ENCODE assay signal across 29 cellular contexts in the genomic region with DNA sequence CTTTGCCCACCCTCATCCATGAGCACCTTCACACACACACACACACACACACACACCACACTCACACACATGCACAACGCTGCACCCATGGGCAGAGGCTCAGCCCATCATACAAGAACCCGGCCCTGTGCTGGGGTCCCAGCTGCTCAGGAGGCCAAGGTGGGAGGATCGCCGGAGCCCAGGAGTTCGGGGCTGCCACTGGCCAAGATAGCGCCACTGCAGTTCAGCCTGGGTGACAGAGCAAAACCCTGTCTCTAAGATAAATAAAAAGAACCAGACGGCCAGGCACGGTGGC. TPM values are rescaled to one million over a fixed set of nuclear protein-coding genes. Genes with fewer than 3 reads are reported as not detected.
"Had no signal": no experiment of that assay in that cellular context is flagged by ENCODE, and none has a peak within 500 bp of the region (broad histone marks: within the 10 kb centered on the region; RNA-seq: fewer than 3 reads in every experiment).

No MANE protein-coding gene starts in this region.

- H3K36me3 ChIP-seq: heart right ventricle, pancreas, stomach, thyroid gland, transverse colon, upper lobe of left lung, vagina had no signal

- ATAC-seq: heart right ventricle; left cardiac atrium; left lobe of liver; natural killer cell; pancreas; psoas muscle; sciatic nerve; stimulated activated naive B cell treated with anti-CD40 and anti-IgM and Interleukin-4, amounts not matched to agents 10 μg/mL and 1 μg/mL and 100 μg/mL, for 72 hours; stimulated activated naive CD8-positive, alpha-beta T cell treated with anti-CD3 and anti-CD28 coated beads, Interleukin-15, Interleukin-2, amounts not matched to agents 100 U/mL and 50 U/mL, for 24 hours had no signal

- H3K4me2 ChIP-seq: hepatocyte had no signal

- H3K27ac ChIP-seq: heart right ventricle, hepatocyte, pancreas, psoas muscle, skin epidermis, stomach, testis, transverse colon, upper lobe of left lung, vagina had no signal

- FAIRE-seq: keratinocyte, pancreas had no signal

- H3K4me3 ChIP-seq: heart right ventricle, hepatocyte, lung, pancreas, psoas muscle, skin epidermis, stomach, testis, thyroid gland, transverse colon, upper lobe of left lung, vagina had no signal

- H3K4me1 ChIP-seq: testis had no signal

- H3K79me2 ChIP-seq: hepatocyte had no signal

- H3K9me3 ChIP-seq: heart right ventricle, pancreas, psoas muscle, stomach, testis, thyroid gland, transverse colon, upper lobe of left lung, vagina had no signal

- H2AFZ ChIP-seq: hepatocyte had no signal

- DNase-seq: kidney glomerular epithelial cell; left cardiac atrium; mesendoderm; naive B cell; natural killer cell; nephron progenitor cell; nucleus accumbens; psoas muscle; stimulated activated CD4-positive, alpha-beta T cell treated with anti-CD3 and anti-CD28 coated beads, Interleukin-12 subunit alpha, Interleukin-12 subunit beta, amount 100 ng/mL, for 4 hours; stimulated activated CD4-positive, alpha-beta T cell treated with anti-CD3 and anti-CD28 coated beads, Interleukin-15, amount 100 ng/mL, for 24 hours; stimulated activated CD4-positive, alpha-beta T cell treated with anti-CD3 and anti-CD28 coated beads, Interleukin-2, amount 100 ng/mL, for 24 hours; stimulated activated CD4-positive, alpha-beta T cell treated with anti-CD3 and anti-CD28 coated beads, Interleukin-4, amount 100 ng/mL, for 1 hour; stimulated activated naive B cell treated with anti-CD40 and anti-IgM and Interleukin-4, amounts not matched to agents 10 μg/mL and 1 μg/mL and 100 μg/mL, for 72 hours; stimulated activated naive CD8-positive, alpha-beta T cell treated with anti-CD3 and anti-CD28 coated beads, Interleukin-15, Interleukin-2, amounts not matched to agents 100 U/mL and 50 U/mL, for 24 hours; stomach; testis; transverse colon had no signal

- H3K27me3 ChIP-seq: hepatocyte, pancreas, testis, thyroid gland had no signal

RNA-seq across cellular contexts. Expression of a gene that starts 3.4 kb away (rescaled TPM):
- polyA plus RNA-seq: keratinocyte, liver had no signal
